28 cellular contexts compared by ENCODE assay signal in the genomic region with DNA sequence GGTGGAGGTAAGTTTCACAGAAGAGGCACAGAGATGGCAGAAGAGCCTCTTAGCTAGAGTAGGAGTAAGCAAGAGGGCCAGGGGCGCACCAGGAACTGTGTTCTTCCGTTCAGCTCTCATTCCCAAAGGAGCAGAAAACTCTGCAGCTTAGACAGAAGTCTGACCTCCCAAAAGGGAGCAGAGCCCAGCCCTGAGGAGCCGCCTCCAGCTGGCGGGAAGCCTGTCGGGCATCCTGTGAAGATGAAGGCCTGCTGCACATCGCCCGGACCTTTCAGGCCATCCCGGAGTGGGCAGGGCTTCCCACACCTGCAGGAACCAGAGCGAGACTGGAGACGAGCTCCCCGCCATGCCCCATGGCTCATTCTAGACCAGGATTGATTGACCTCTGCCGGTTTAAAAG.
"Had no signal": no experiment of that assay in that cellular context is flagged by ENCODE, and none has a peak within 500 bp of the region (broad histone marks: within the 10 kb centered on the region; RNA-seq: fewer than 3 reads in every experiment).

No MANE protein-coding gene starts in this region.

- H3K36me3 Mint-ChIP-seq: activated CD8-positive, alpha-beta memory T cell treated with anti-CD3 and anti-CD28 coated beads, Interleukin-2, amount 10 ng/mL, durations not matched to agents 7 days and 5 days; activated naive CD4-positive, alpha-beta T cell treated with anti-CD3 and anti-CD28 coated beads, Interleukin-2, amount 10 ng/mL, durations not matched to agents 7 days and 5 days had no signal

- H3K9me3 Mint-ChIP-seq: activated CD4-positive, alpha-beta memory T cell treated with anti-CD3 and anti-CD28 coated beads, Interleukin-2, amount 10 ng/mL, durations not matched to agents 7 days and 5 days; activated naive CD4-positive, alpha-beta T cell treated with anti-CD3 and anti-CD28 coated beads, Interleukin-2, amount 10 ng/mL, durations not matched to agents 7 days and 5 days had no signal

- H3K36me3 ChIP-seq: brain microvascular endothelial cell had no signal

- H3K4me3 ChIP-seq: K562 had no signal

- H3K27ac Mint-ChIP-seq: activated B cell treated with CpG ODN at 0.5 μM for 24 hours; activated CD4-positive, alpha-beta memory T cell treated with anti-CD3 and anti-CD28 coated beads, Interleukin-2, amount 10 ng/mL, durations not matched to agents 7 days and 5 days; activated CD8-positive, alpha-beta memory T cell treated with anti-CD3 and anti-CD28 coated beads, Interleukin-2, amount 10 ng/mL, durations not matched to agents 7 days and 5 days; activated naive CD4-positive, alpha-beta T cell treated with anti-CD3 and anti-CD28 coated beads, Interleukin-2, amount 10 ng/mL, durations not matched to agents 7 days and 5 days; activated naive CD8-positive, alpha-beta T cell; activated naive CD8-positive, alpha-beta T cell treated with anti-CD3 and anti-CD28 coated beads, Interleukin-2, amount 50 U/mL, for 24 hours had no signal

- H3K4me1 Mint-ChIP-seq: activated B cell treated with CpG ODN at 0.5 μM for 24 hours; activated CD4-positive, alpha-beta memory T cell treated with anti-CD3 and anti-CD28 coated beads, Interleukin-2, amount 10 ng/mL, durations not matched to agents 7 days and 5 days; activated CD8-positive, alpha-beta memory T cell treated with anti-CD3 and anti-CD28 coated beads, Interleukin-2, amount 10 ng/mL, durations not matched to agents 7 days and 5 days; activated naive CD4-positive, alpha-beta T cell treated with anti-CD3 and anti-CD28 coated beads, Interleukin-2, amount 10 ng/mL, durations not matched to agents 7 days and 5 days; activated naive CD8-positive, alpha-beta T cell treated with anti-CD3 and anti-CD28 coated beads, Interleukin-2, amount 50 U/mL, for 24 hours had no signal

- H3K27me3 Mint-ChIP-seq: activated B cell treated with CpG ODN at 0.5 μM for 24 hours; activated CD4-positive, alpha-beta memory T cell treated with anti-CD3 and anti-CD28 coated beads, Interleukin-2, amount 10 ng/mL, durations not matched to agents 7 days and 5 days; activated CD8-positive, alpha-beta memory T cell treated with anti-CD3 and anti-CD28 coated beads, Interleukin-2, amount 10 ng/mL, durations not matched to agents 7 days and 5 days; activated naive CD4-positive, alpha-beta T cell treated with anti-CD3 and anti-CD28 coated beads, Interleukin-2, amount 10 ng/mL, durations not matched to agents 7 days and 5 days had no signal

- ATAC-seq: activated CD8-positive, alpha-beta memory T cell treated with anti-CD3 and anti-CD28 coated beads, Interleukin-2, amount 10 ng/mL, durations not matched to agents 7 days and 5 days; activated naive CD8-positive, alpha-beta T cell treated with anti-CD3 and anti-CD28 coated beads, Interleukin-2, amount 50 U/mL, for 24 hours; K562; Panc1 had no signal

- H3K27me3 ChIP-seq: brain microvascular endothelial cell had no signal

- DNase-seq: activated B cell treated with CpG ODN at 0.5 μM for 24 hours; activated CD4-positive, alpha-beta memory T cell treated with anti-CD3 and anti-CD28 coated beads, Interleukin-2, amount 10 ng/mL, durations not matched to agents 7 days and 5 days; activated CD4-positive, alpha-beta T cell treated with anti-CD3 and anti-CD28 coated beads for 4 hours; activated CD4-positive, CD25-positive, alpha-beta regulatory T cell treated with anti-CD3 and anti-CD28 coated beads, Interleukin-2, amount 50 U/mL, for 72 hours; activated CD8-positive, alpha-beta memory T cell treated with anti-CD3 and anti-CD28 coated beads for 24 hours; activated CD8-positive, alpha-beta memory T cell treated with anti-CD3 and anti-CD28 coated beads, Interleukin-2, amount 10 ng/mL, durations not matched to agents 7 days and 5 days; activated CD8-positive, alpha-beta memory T cell treated with anti-CD3 and anti-CD28 coated beads, Interleukin-2, amount 50 U/mL, for 48 hours; activated effector memory CD4-positive, alpha-beta T cell treated with Interleukin-2 at 50 U/mL for 16 hours; activated naive CD4-positive, alpha-beta T cell treated with anti-CD3 and anti-CD28 coated beads, Interleukin-2, amount 10 ng/mL, durations not matched to agents 7 days and 5 days; activated naive CD8-positive, alpha-beta T cell treated with anti-CD3 and anti-CD28 coated beads, Interleukin-2, amount 50 U/mL, for 24 hours; activated T-cell treated with anti-CD3 and anti-CD28 coated beads, Interleukin-2, amount 50 U/mL, for 48 hours; anterior cingulate cortex; brain microvascular endothelial cell; NCI-H1105; NCI-H1417 treated with DMSO at 0.1 percent for 48 hours; NCI-H187 treated with DMSO at 0.1 percent for 48 hours; NCI-H2081; NCI-H226; NCI-H446 treated with DMSO at 0.1 percent for 48 hours; NCI-H524 treated with DMSO at 0.1 percent for 48 hours; SW 1271; T-helper 1 cell; T-helper 2 cell; T-helper 9 cell had no signal

- H3K27ac ChIP-seq: brain microvascular endothelial cell, VCaP had no signal

- H3K4me3 Mint-ChIP-seq: activated B cell treated with CpG ODN at 0.5 μM for 24 hours; activated CD4-positive, alpha-beta memory T cell treated with anti-CD3 and anti-CD28 coated beads, Interleukin-2, amount 10 ng/mL, durations not matched to agents 7 days and 5 days; activated CD8-positive, alpha-beta memory T cell treated with anti-CD3 and anti-CD28 coated beads, Interleukin-2, amount 10 ng/mL, durations not matched to agents 7 days and 5 days; activated naive CD4-positive, alpha-beta T cell treated with anti-CD3 and anti-CD28 coated beads, Interleukin-2, amount 10 ng/mL, durations not matched to agents 7 days and 5 days; activated naive CD8-positive, alpha-beta T cell; activated naive CD8-positive, alpha-beta T cell treated with anti-CD3 and anti-CD28 coated beads, Interleukin-2, amount 50 U/mL, for 24 hours had no signal
